17 cellular contexts compared by ENCODE assay signal in genomic region chr10:80470266-80470665, GRCh38. TPM values are rescaled to one million over a fixed set of nuclear protein-coding genes. Genes with fewer than 3 reads are reported as not detected.
A peak's percentile ranks its signal among the peaks of the same experiment; 100 is the strongest.
DNase-seq lines count a peak whose midpoint lies in the region; ATAC-seq and TF ChIP-seq lines count a peak whose summit lies in the region.
"Had no signal": no experiment of that assay in that cellular context is flagged by ENCODE, and none has a peak within 500 bp of the region (broad histone marks: within the 10 kb centered on the region; RNA-seq: fewer than 3 reads in every experiment).

No MANE protein-coding gene starts in this region.

- no peaks in the 10 kb centered on the region for H3K9me3 ChIP-seq in lower lobe of right lung

- peak overlapping the region; percentile 47 for H3K27ac ChIP-seq in lower lobe of right lung
- H3K27ac ChIP-seq: KMS-11 had no signal

- no peak overlapping the region for H3K4me3 ChIP-seq in lower lobe of right lung

- H3K4me1 Mint-ChIP-seq in activated naive CD4-positive, alpha-beta T cell treated with anti-CD3 and anti-CD28 coated beads for 36 hours (ENCODE audit: low read depth): peaks cover 95% of the 10 kb centered on the region
- peaks cover 92% of the 10 kb centered on the region for H3K4me1 Mint-ChIP-seq in activated T-helper 2 cell treated with anti-CD3 and anti-CD28 coated beads, Interferon-gamma antibody, Interleukin-2, Interleukin-4, amounts not matched to agents 10 μg/mL and 5 μg/mL and 100 μg/mL, durations not matched to agents 14 hours and 24 hours and 36 hours (ENCODE audit: low read depth)
- H3K4me1 Mint-ChIP-seq in type B pancreatic cell (ENCODE audit: unreplicated experiment): peaks cover 75% of the 10 kb centered on the region

- H3K27me3 Mint-ChIP-seq in activated naive CD4-positive, alpha-beta T cell treated with anti-CD3 and anti-CD28 coated beads for 36 hours (ENCODE audit: low read depth): no peaks in the 10 kb centered on the region
- H3K27me3 Mint-ChIP-seq in activated T-helper 2 cell treated with anti-CD3 and anti-CD28 coated beads, Interferon-gamma antibody, Interleukin-2, Interleukin-4, amounts not matched to agents 10 μg/mL and 5 μg/mL and 100 μg/mL, durations not matched to agents 14 hours and 24 hours and 36 hours (ENCODE audit: low read depth): no peaks in the 10 kb centered on the region
- no peaks in the 10 kb centered on the region for H3K27me3 Mint-ChIP-seq in type B pancreatic cell
- H3K27me3 Mint-ChIP-seq: brain had no signal

- peak overlapping the region; percentile 98 for H3K27ac Mint-ChIP-seq in activated naive CD4-positive, alpha-beta T cell treated with anti-CD3 and anti-CD28 coated beads for 36 hours
- H3K27ac Mint-ChIP-seq in activated T-helper 2 cell treated with anti-CD3 and anti-CD28 coated beads, Interferon-gamma antibody, Interleukin-2, Interleukin-4, amounts not matched to agents 10 μg/mL and 5 μg/mL and 100 μg/mL, durations not matched to agents 14 hours and 24 hours and 36 hours: peak overlapping the region; percentile 29
- peak overlapping the region; percentile 93 for H3K27ac Mint-ChIP-seq in type B pancreatic cell

- H3K4me1 ChIP-seq in lower lobe of right lung: peaks cover 100% of the 10 kb centered on the region

- H3K36me3 Mint-ChIP-seq in activated naive CD4-positive, alpha-beta T cell treated with anti-CD3 and anti-CD28 coated beads for 36 hours (ENCODE audit: low read depth): peaks cover 23% of the 10 kb centered on the region
- peaks cover 53% of the 10 kb centered on the region for H3K36me3 Mint-ChIP-seq in activated T-helper 2 cell treated with anti-CD3 and anti-CD28 coated beads, Interferon-gamma antibody, Interleukin-2, Interleukin-4, amounts not matched to agents 10 μg/mL and 5 μg/mL and 100 μg/mL, durations not matched to agents 14 hours and 24 hours and 36 hours (ENCODE audit: low read depth)
- peaks cover 18% of the 10 kb centered on the region for H3K36me3 Mint-ChIP-seq in type B pancreatic cell

- intact Hi-C loops in activated naive CD4-positive, alpha-beta T cell treated with anti-CD3 and anti-CD28 coated beads for 36 hours (cut with micrococcal nuclease): loop anchor here (2.0 to 10.0 kb wide), 2 partner anchors 15 to 1135 kb away; partner anchors contain the start of gene TSPAN14
- intact Hi-C loops in activated T-helper 2 cell treated with anti-CD3 and anti-CD28 coated beads, Interferon-gamma antibody, Interleukin-2, Interleukin-4, amounts not matched to agents 10 μg/mL and 5 μg/mL and 100 μg/mL, durations not matched to agents 14 hours and 24 hours and 36 hours (cut with micrococcal nuclease): loop anchor here (5.0 kb wide), 1 partner anchor 268 kb away; no protein-coding TSS in a partner anchor
- intact Hi-C loops in lower lobe of right lung (cut with DNase I): no loop called here

- peaks cover 56% of the 10 kb centered on the region for H3K36me3 ChIP-seq in lower lobe of right lung

- H3K9me3 Mint-ChIP-seq in activated naive CD4-positive, alpha-beta T cell treated with anti-CD3 and anti-CD28 coated beads for 36 hours: no peaks in the 10 kb centered on the region
- H3K9me3 Mint-ChIP-seq in activated T-helper 2 cell treated with anti-CD3 and anti-CD28 coated beads, Interferon-gamma antibody, Interleukin-2, Interleukin-4, amounts not matched to agents 10 μg/mL and 5 μg/mL and 100 μg/mL, durations not matched to agents 14 hours and 24 hours and 36 hours: no peaks in the 10 kb centered on the region
- H3K9me3 Mint-ChIP-seq in type B pancreatic cell: no peaks in the 10 kb centered on the region
- H3K9me3 Mint-ChIP-seq: neural crest cell had no signal

- no peak for DNase-seq in activated naive CD4-positive, alpha-beta T cell treated with anti-CD3 and anti-CD28 coated beads for 36 hours
- DNase-seq in activated naive CD4-positive, alpha-beta T cell treated with anti-CD3 and anti-CD28 coated beads, Interleukin-2, amount 50 U/mL, for 16 hours: no peak
- DNase-seq in activated T-helper 2 cell treated with anti-CD3 and anti-CD28 coated beads, Interferon-gamma antibody, Interleukin-2, Interleukin-4, amounts not matched to agents 10 μg/mL and 5 μg/mL and 100 μg/mL, durations not matched to agents 14 hours and 24 hours and 36 hours (ENCODE audit: low spot score): no peak
- DNase-seq in lower lobe of right lung (no peak), type B pancreatic cell (ENCODE audit: extremely low spot score, unreplicated experiment) (no peak), NCI-H128 (lab: John Stamatoyannopoulos, UW; ENCODE audit: unreplicated experiment) (no peak), T-helper 1 cell (no peak)
- no peak for DNase-seq in activated effector memory CD4-positive, alpha-beta T cell treated with Interleukin-2 at 50 U/mL for 16 hours
- DNase-seq: activated T-cell treated with anti-CD3 and anti-CD28 coated beads for 4 hours, DMS53, NCI-H1694 treated with DMSO at 0.1 percent for 48 hours, NCI-H526, Right ventricle myocardium superior had no signal

- no peak overlapping the region for H3K4me3 Mint-ChIP-seq in activated naive CD4-positive, alpha-beta T cell treated with anti-CD3 and anti-CD28 coated beads for 36 hours
- H3K4me3 Mint-ChIP-seq in activated T-helper 2 cell treated with anti-CD3 and anti-CD28 coated beads, Interferon-gamma antibody, Interleukin-2, Interleukin-4, amounts not matched to agents 10 μg/mL and 5 μg/mL and 100 μg/mL, durations not matched to agents 14 hours and 24 hours and 36 hours (ENCODE audit: low read depth): no peak overlapping the region
- no peak overlapping the region for H3K4me3 Mint-ChIP-seq in type B pancreatic cell
- H3K4me3 Mint-ChIP-seq: neural crest cell had no signal

- CTCF ChIA-PET in activated naive CD4-positive, alpha-beta T cell treated with anti-CD3 and anti-CD28 coated beads for 36 hours (lab: Charles Lee): interaction anchor here (1.0 to 13.9 kb wide), 5 partner anchors 11 to 31 kb away, joined by 3 to 237 read pairs (median 4); no protein-coding TSS in a partner anchor

- ATAC-seq in lower lobe of right lung: no peak
- ATAC-seq: left lobe of liver had no signal

- H3K27me3 ChIP-seq in lower lobe of right lung (ENCODE audit: low read depth): no peaks in the 10 kb centered on the region

- TF ChIP-seq CTCF in lower lobe of right lung (IDR thresholded peaks at IDR 0.05) (no peak), type B pancreatic cell (conservative IDR thresholded peaks at IDR 0.05) (no peak)

RNA-seq across cellular contexts. Expression of gene TSPAN14, which starts 16.2 kb away (rescaled TPM):
- 10 to 100 TPM; 33.5 to 35.5 TPM for total RNA-seq in activated naive CD4-positive, alpha-beta T cell treated with anti-CD3 and anti-CD28 coated beads for 36 hours
- 45.4 and 51.1 TPM in 2 replicates for total RNA-seq in activated T-helper 2 cell treated with anti-CD3 and anti-CD28 coated beads, Interferon-gamma antibody, Interleukin-2, Interleukin-4, amounts not matched to agents 10 μg/mL and 5 μg/mL and 100 μg/mL, durations not matched to agents 14 hours and 24 hours and 36 hours
- total RNA-seq in lower lobe of right lung (169 TPM), type B pancreatic cell (ENCODE audit: low replicate concordance) (111 and 159 TPM in 2 replicates)

Comparison
In these comparisons a context has a peak if more than half of its experiments do, and no peak if none do; other contexts are left out.
1. H3K27ac Mint-ChIP-seq: peak in every context shown above with its lines; median percentile 98 in activated naive CD4-positive, alpha-beta T cell treated with anti-CD3 and anti-CD28 coated beads for 36 hours; 93 in type B pancreatic cell; 29 in activated T-helper 2 cell treated with anti-CD3 and anti-CD28 coated beads, Interferon-gamma antibody, Interleukin-2, Interleukin-4, amounts not matched to agents 10 μg/mL and 5 μg/mL and 100 μg/mL, durations not matched to agents 14 hours and 24 hours and 36 hours.